In the genomic region with DNA sequence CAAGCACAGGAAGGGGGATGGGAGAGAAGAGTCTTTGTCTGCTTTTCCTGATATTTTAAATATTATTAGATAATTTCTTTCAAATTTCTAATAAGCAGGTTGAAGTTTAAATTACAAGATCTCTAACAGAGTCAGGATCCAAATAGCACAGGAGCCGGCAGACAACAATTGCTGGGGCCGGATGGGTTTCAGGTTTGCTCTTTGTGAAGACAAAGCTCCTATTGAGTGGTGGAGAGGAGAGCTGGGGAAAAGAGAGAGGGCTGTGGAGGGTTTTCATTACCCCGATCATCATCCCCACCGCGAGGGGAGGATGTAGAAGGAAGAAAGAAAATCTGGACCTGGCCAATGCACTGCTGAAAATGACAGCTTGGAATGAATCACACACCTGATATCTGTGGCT, we compare ENCODE assay signal across 16 cellular contexts.
"Had no signal": no experiment of that assay in that cellular context is flagged by ENCODE, and none has a peak within 500 bp of the region (broad histone marks: within the 10 kb centered on the region; RNA-seq: fewer than 3 reads in every experiment).

No MANE protein-coding gene starts in this region.

- H3K27me3 Mint-ChIP-seq: activated CD4-positive, alpha-beta memory T cell treated with anti-CD3 and anti-CD28 coated beads, Interleukin-2, amount 10 ng/mL, durations not matched to agents 7 days and 5 days; activated naive CD8-positive, alpha-beta T cell treated with anti-CD3 and anti-CD28 coated beads, Interleukin-2, amount 50 U/mL, for 24 hours had no signal

- H3K9me3 Mint-ChIP-seq: activated naive CD8-positive, alpha-beta T cell treated with anti-CD3 and anti-CD28 coated beads, Interleukin-2, amount 50 U/mL, for 24 hours; activated T-helper 1 cell treated with anti-CD3 and anti-CD28 coated beads, Interleukin-12 subunit alpha, Interleukin-12 subunit beta, Interleukin-2, Interleukin-4 antibody, amounts not matched to agents 30 ng/mL and 10 ng/mL and 1 ng/mL, durations not matched to agents 14 hours and 24 hours and 36 hours; stimulated activated memory B cell treated with anti-CD40 and anti-IgM and Interleukin-4, amounts not matched to agents 10 μg/mL and 1 μg/mL and 100 μg/mL, for 72 hours had no signal

- H3K27ac Mint-ChIP-seq: activated CD4-positive, alpha-beta memory T cell treated with anti-CD3 and anti-CD28 coated beads, Interleukin-2, amount 10 ng/mL, durations not matched to agents 7 days and 5 days; activated CD4-positive, alpha-beta T cell treated with anti-CD3 and anti-CD28 coated beads for 36 hours; activated naive CD8-positive, alpha-beta T cell treated with anti-CD3 and anti-CD28 coated beads, Interleukin-2, amount 50 U/mL, for 24 hours; activated T-helper 1 cell treated with anti-CD3 and anti-CD28 coated beads, Interleukin-12 subunit alpha, Interleukin-12 subunit beta, Interleukin-2, Interleukin-4 antibody, amounts not matched to agents 30 ng/mL and 10 ng/mL and 1 ng/mL, durations not matched to agents 14 hours and 24 hours and 36 hours; naive thymus-derived CD4-positive, alpha-beta T cell; progenitor cell of endocrine pancreas; stimulated activated memory B cell treated with anti-CD40 and anti-IgM and Interleukin-4, amounts not matched to agents 10 μg/mL and 1 μg/mL and 100 μg/mL, for 72 hours had no signal

- H3K4me3 Mint-ChIP-seq: activated CD4-positive, alpha-beta memory T cell treated with anti-CD3 and anti-CD28 coated beads, Interleukin-2, amount 10 ng/mL, durations not matched to agents 7 days and 5 days; activated CD4-positive, alpha-beta T cell treated with anti-CD3 and anti-CD28 coated beads for 36 hours; activated naive CD8-positive, alpha-beta T cell treated with anti-CD3 and anti-CD28 coated beads, Interleukin-2, amount 50 U/mL, for 24 hours; activated T-helper 1 cell treated with anti-CD3 and anti-CD28 coated beads, Interleukin-12 subunit alpha, Interleukin-12 subunit beta, Interleukin-2, Interleukin-4 antibody, amounts not matched to agents 30 ng/mL and 10 ng/mL and 1 ng/mL, durations not matched to agents 14 hours and 24 hours and 36 hours; naive thymus-derived CD4-positive, alpha-beta T cell; stimulated activated memory B cell treated with anti-CD40 and anti-IgM and Interleukin-4, amounts not matched to agents 10 μg/mL and 1 μg/mL and 100 μg/mL, for 72 hours had no signal

- H3K27me3 ChIP-seq: ascending aorta, neutrophil, transverse colon had no signal

- DNase-seq: activated CD4-positive, alpha-beta memory T cell treated with anti-CD3 and anti-CD28 coated beads, Interleukin-2, amount 10 ng/mL, durations not matched to agents 7 days and 5 days; activated CD4-positive, alpha-beta T cell treated with anti-CD3 and anti-CD28 coated beads for 36 hours; activated CD8-positive, alpha-beta memory T cell treated with anti-CD3 and anti-CD28 coated beads, Interleukin-2, amount 50 U/mL, for 4 hours; activated naive CD4-positive, alpha-beta T cell treated with Interleukin-2 at 50 U/mL for 16 hours; activated naive CD8-positive, alpha-beta T cell treated with anti-CD3 and anti-CD28 coated beads, Interleukin-2, amount 50 U/mL, for 24 hours; foreskin melanocyte; heart left ventricle; naive thymus-derived CD4-positive, alpha-beta T cell; right cardiac atrium; transverse colon had no signal

- H3K9me3 ChIP-seq: ascending aorta, heart left ventricle, neutrophil, transverse colon had no signal

- H3K36me3 Mint-ChIP-seq: stimulated activated memory B cell treated with anti-CD40 and anti-IgM and Interleukin-4, amounts not matched to agents 10 μg/mL and 1 μg/mL and 100 μg/mL, for 72 hours had no signal

- ATAC-seq: activated CD4-positive, alpha-beta T cell treated with anti-CD3 and anti-CD28 coated beads for 36 hours; activated naive CD8-positive, alpha-beta T cell treated with anti-CD3 and anti-CD28 coated beads, Interleukin-2, amount 50 U/mL, for 24 hours; heart left ventricle; naive thymus-derived CD4-positive, alpha-beta T cell; right cardiac atrium had no signal

- H3K4me1 Mint-ChIP-seq: activated CD4-positive, alpha-beta memory T cell treated with anti-CD3 and anti-CD28 coated beads, Interleukin-2, amount 10 ng/mL, durations not matched to agents 7 days and 5 days; activated CD4-positive, alpha-beta T cell treated with anti-CD3 and anti-CD28 coated beads for 36 hours; activated naive CD8-positive, alpha-beta T cell treated with anti-CD3 and anti-CD28 coated beads, Interleukin-2, amount 50 U/mL, for 24 hours; naive thymus-derived CD4-positive, alpha-beta T cell had no signal

- H3K36me3 ChIP-seq: ascending aorta, heart left ventricle, neutrophil, transverse colon had no signal

- H3K4me3 ChIP-seq: ascending aorta, heart left ventricle, transverse colon had no signal

- H3K27ac ChIP-seq: ascending aorta, heart left ventricle, neutrophil, transverse colon, VCaP had no signal

- H3K4me1 ChIP-seq: ascending aorta, heart left ventricle, transverse colon had no signal
